In genomic region chr11:11179239-11179638, GRCh38 we compare ENCODE assay signal across 11 cellular contexts.
A peak's percentile ranks its signal among the peaks of the same experiment; 100 is the strongest.
DNase-seq lines count a peak whose midpoint lies in the region; ATAC-seq, FAIRE-seq and TF ChIP-seq lines count a peak whose summit lies in the region.
"Had no signal": no experiment of that assay in that cellular context is flagged by ENCODE, and none has a peak within 500 bp of the region (broad histone marks: within the 10 kb centered on the region; RNA-seq: fewer than 3 reads in every experiment).

No MANE protein-coding gene starts in this region.

- no peaks in the 10 kb centered on the region for H3K27me3 ChIP-seq in right atrium auricular region
- H3K27me3 ChIP-seq: adrenal gland had no signal

- peaks cover 0 to 5% of the 10 kb centered on the region in 2 donors for H3K4me1 ChIP-seq in right atrium auricular region
- peaks cover 15% of the 10 kb centered on the region for H3K4me1 ChIP-seq in mesodermal cell (ENCODE audit: control insufficient read depth, insufficient read depth, low read length, poor library complexity, severe bottlenecking)
- H3K4me1 ChIP-seq: adrenal gland had no signal

- no peaks in the 10 kb centered on the region for H3K9me3 ChIP-seq in right atrium auricular region
- no peaks in the 10 kb centered on the region for H3K9me3 ChIP-seq in mesodermal cell (ENCODE audit: control insufficient read depth, low read length)
- H3K9me3 ChIP-seq: adrenal gland had no signal

- DNase-seq in left ventricle myocardium superior (no peak), right atrium auricular region (ENCODE audit: low spot score) (no peak), choroid plexus epithelial cell (ENCODE audit: low read depth) (peak; percentile 80), GM12892 (ENCODE audit: insufficient read length) (no peak), left lobe of liver (ENCODE audit: low spot score) (no peak), NCI-H2081 (lab: John Stamatoyannopoulos, UW) (no peak)
- DNase-seq in activated CD4-positive, CD25-positive, alpha-beta regulatory T cell treated with anti-CD3 and anti-CD28 coated beads, Interleukin-2, amount 50 U/mL, for 72 hours, result no peak
- DNase-seq: NCI-H510A had no signal

- H3K4me3 ChIP-seq in right atrium auricular region (no peak overlapping the region), choroid plexus epithelial cell (ENCODE audit: low read depth, low read length) (no peak overlapping the region), mesodermal cell (ENCODE audit: extremely low read depth, insufficient read depth, low read length, poor library complexity, severe bottlenecking) (no peak overlapping the region)
- H3K4me3 ChIP-seq: adrenal gland had no signal

- FAIRE-seq in GM12892 (lab: Jason Lieb, UNC), result no peak

- no peaks in the 10 kb centered on the region for H3K36me3 ChIP-seq in right atrium auricular region
- no peaks in the 10 kb centered on the region for H3K36me3 ChIP-seq in mesodermal cell (ENCODE audit: control insufficient read depth, insufficient read depth, low read length)
- H3K36me3 ChIP-seq: adrenal gland had no signal

- ATAC-seq in left ventricle myocardium superior (peak; percentile 47), left lobe of liver (no peak)

- intact Hi-C loops in left ventricle myocardium superior (cut with micrococcal nuclease), result no loop called here

- H3K27ac ChIP-seq in right atrium auricular region (peak overlapping the region in 1 of 2 donors; percentile 8), mesodermal cell (ENCODE audit: low read depth, low read length, severe bottlenecking) (peak overlapping the region; percentile 90)
- H3K27ac ChIP-seq: adrenal gland, VCaP had no signal

- no peak for TF ChIP-seq POLR2A in GM12892 (IDR thresholded peaks at IDR 0.05; ENCODE audit: low read depth, low read length)

- TF ChIP-seq CTCF in right atrium auricular region (IDR thresholded peaks at IDR 0.05), result no peak
- no peak for TF ChIP-seq CTCF in choroid plexus epithelial cell (conservative IDR thresholded peaks at IDR 0.05; ENCODE audit: low read depth, low read length)
